Comparison of ENCODE assay signal across 1 cellular context in the genomic region with DNA sequence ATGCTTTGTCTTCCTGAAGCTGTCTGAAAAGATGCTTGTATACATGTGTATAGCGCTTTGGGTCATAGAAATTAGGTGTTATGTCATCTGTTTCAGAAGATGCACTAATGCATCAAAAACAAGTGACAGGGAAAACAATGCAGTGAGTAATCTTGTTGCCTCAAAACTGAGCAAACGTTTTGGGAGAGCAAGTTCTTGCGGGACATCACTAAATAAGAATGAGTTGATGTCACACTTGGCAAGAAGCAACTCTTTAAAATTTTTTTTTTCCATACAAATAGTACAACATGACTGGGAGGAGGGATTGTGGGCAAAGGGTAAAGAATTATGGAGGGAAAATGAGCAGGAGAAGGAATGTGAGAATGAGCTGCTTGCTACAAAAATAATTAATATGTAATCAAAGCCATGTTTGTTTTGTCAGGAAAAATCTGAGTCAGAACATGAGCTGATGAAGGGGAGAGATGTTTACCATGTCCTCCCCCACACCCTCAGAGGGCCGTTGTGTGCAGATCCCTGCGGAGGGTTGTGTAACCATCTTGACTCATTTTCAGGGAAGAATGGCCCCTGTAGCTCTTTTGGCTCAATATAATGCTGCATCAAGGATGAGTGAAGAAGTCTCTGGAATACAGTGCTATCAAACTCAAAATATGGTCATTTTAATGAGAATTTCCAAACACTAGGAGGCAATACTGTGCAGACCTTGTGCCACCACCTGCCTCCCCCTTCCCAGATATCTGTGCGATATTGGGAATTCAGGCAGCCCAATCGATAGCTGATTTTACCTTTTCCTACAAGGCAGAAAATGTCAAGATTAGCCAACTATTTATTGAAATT.
TF ChIP-seq lines count a peak whose summit lies in the region.

No MANE protein-coding gene starts in this region.

TF ChIP-seq in HepG2, 621 proteins besides CTCF, POLR2A, EP300 and RAD21 (continued from another document):
- TF ChIP-seq, protein P1, sequence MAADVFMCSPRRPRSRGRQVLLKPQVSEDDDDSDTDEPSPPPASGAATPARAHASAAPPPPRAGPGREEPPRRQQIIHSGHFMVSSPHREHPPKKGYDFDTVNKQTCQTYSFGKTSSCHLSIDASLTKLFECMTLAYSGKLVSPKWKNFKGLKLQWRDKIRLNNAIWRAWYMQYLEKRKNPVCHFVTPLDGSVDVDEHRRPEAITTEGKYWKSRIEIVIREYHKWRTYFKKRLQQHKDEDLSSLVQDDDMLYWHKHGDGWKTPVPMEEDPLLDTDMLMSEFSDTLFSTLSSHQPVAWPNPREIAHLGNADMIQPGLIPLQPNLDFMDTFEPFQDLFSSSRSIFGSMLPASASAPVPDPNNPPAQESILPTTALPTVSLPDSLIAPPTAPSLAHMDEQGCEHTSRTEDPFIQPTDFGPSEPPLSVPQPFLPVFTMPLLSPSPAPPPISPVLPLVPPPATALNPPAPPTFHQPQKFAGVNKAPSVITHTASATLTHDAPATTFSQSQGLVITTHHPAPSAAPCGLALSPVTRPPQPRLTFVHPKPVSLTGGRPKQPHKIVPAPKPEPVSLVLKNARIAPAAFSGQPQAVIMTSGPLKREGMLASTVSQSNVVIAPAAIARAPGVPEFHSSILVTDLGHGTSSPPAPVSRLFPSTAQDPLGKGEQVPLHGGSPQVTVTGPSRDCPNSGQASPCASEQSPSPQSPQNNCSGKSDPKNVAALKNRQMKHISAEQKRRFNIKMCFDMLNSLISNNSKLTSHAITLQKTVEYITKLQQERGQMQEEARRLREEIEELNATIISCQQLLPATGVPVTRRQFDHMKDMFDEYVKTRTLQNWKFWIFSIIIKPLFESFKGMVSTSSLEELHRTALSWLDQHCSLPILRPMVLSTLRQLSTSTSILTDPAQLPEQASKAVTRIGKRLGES (CRISPR knock-in tag; IDR thresholded peaks at IDR 0.05; ENCODE audit: borderline replicate concordance): no peak
- TF ChIP-seq, protein P2, sequence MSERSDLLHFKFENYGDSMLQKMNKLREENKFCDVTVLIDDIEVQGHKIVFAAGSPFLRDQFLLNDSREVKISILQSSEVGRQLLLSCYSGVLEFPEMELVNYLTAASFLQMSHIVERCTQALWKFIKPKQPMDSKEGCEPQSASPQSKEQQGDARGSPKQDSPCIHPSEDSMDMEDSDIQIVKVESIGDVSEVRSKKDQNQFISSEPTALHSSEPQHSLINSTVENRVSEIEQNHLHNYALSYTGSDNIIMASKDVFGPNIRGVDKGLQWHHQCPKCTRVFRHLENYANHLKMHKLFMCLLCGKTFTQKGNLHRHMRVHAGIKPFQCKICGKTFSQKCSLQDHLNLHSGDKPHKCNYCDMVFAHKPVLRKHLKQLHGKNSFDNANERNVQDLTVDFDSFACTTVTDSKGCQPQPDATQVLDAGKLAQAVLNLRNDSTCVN (CRISPR knock-in tag; IDR thresholded peaks at IDR 0.05; ENCODE audit: borderline replicate concordance): no peak
TF ChIP-seq in HepG2: peak in this region for 94.
